Comparison of ENCODE assay signal across 1 cellular context in genomic region chr6:136249811-136250685, GRCh38.
TF ChIP-seq lines count a peak whose summit lies in the region.

Gene MTFR2, minus strand, starts transcription at chr6:136250311. Its CDS starts 1,212 bp downstream, at chr6:136249099.

TF ChIP-seq in HepG2, 621 proteins besides CTCF, POLR2A, EP300 and RAD21 (continued from another document and continues in another):
- TF ChIP-seq ZSCAN5A (CRISPR knock-in tag; IDR thresholded peaks at IDR 0.05; ENCODE audit: borderline replicate concordance) (peak; percentile 70; the same call in 1 of the 2 replicates), ZBTB14 (CRISPR knock-in tag; IDR thresholded peaks at IDR 0.05) (peak; percentile 78), FOXP1 (IDR thresholded peaks at IDR 0.05) (no peak), FOXP1 (CRISPR knock-in tag; IDR thresholded peaks at IDR 0.05) (0 out of 2 replicates have a peak, but pooled peaks have one; percentile 28), EEA1 (CRISPR knock-in tag; IDR thresholded peaks at IDR 0.05; ENCODE audit: borderline replicate concordance) (0 out of 2 replicates have a peak, but pooled peaks have one; percentile 65), ZNF343 (CRISPR knock-in tag; IDR thresholded peaks at IDR 0.05) (peak; percentile 46; the same call in 1 of the 2 replicates), CENPT (CRISPR knock-in tag; IDR thresholded peaks at IDR 0.05; ENCODE audit: low read depth) (no peak; the same call in 1 of the 2 replicates), GTF3A (CRISPR knock-in tag; conservative IDR thresholded peaks at IDR 0.05) (no peak), ZNF124 (CRISPR knock-in tag; IDR thresholded peaks at IDR 0.05) (peak; percentile 65; the same call in 1 of the 2 replicates), ZFP36L2 (CRISPR knock-in tag; IDR thresholded peaks at IDR 0.05) (no peak), ZNF441 (CRISPR knock-in tag; IDR thresholded peaks at IDR 0.05; ENCODE audit: borderline replicate concordance) (peak; percentile 83), MIXL1 (CRISPR knock-in tag; IDR thresholded peaks at IDR 0.05) (peak; percentile 69; the same call in 1 of the 2 replicates), ZNF207 (IDR thresholded peaks at IDR 0.05; ENCODE audit: borderline replicate concordance) (no peak), ZNF160 (CRISPR knock-in tag; IDR thresholded peaks at IDR 0.05) (0 out of 2 replicates have a peak, but pooled peaks have one; percentile 13), ZNF737 (CRISPR knock-in tag; IDR thresholded peaks at IDR 0.05; ENCODE audit: borderline replicate concordance) (no peak), ZGPAT (CRISPR knock-in tag; IDR thresholded peaks at IDR 0.05) (peak; percentile 75), DRAP1 (CRISPR knock-in tag; IDR thresholded peaks at IDR 0.05) (peak; percentile 73; the same call in 1 of the 2 replicates), ZNF879 (CRISPR knock-in tag; IDR thresholded peaks at IDR 0.05) (no peak), DR1 (CRISPR knock-in tag; IDR thresholded peaks at IDR 0.05) (no peak), MYPOP (CRISPR knock-in tag; IDR thresholded peaks at IDR 0.05) (peak; percentile 93), HIVEP1 (CRISPR knock-in tag; IDR thresholded peaks at IDR 0.05) (no peak), AHDC1 (CRISPR knock-in tag; IDR thresholded peaks at IDR 0.05; ENCODE audit: borderline replicate concordance) (no peak), ZBTB8A (CRISPR knock-in tag; IDR thresholded peaks at IDR 0.05; ENCODE audit: borderline replicate concordance, low read depth) (no peak), XBP1 (CRISPR knock-in tag; IDR thresholded peaks at IDR 0.05) (no peak), ZNF639 (CRISPR knock-in tag; conservative IDR thresholded peaks at IDR 0.05) (0 out of 2 replicates have a peak, but pooled peaks have one; percentile 22), ZNF275 (CRISPR knock-in tag; IDR thresholded peaks at IDR 0.05; ENCODE audit: borderline replicate concordance) (no peak), ZNF281 (CRISPR knock-in tag; IDR thresholded peaks at IDR 0.05; ENCODE audit: borderline replicate concordance) (peak; percentile 16; the same call in 1 of the 2 replicates), ZNF136 (CRISPR knock-in tag; IDR thresholded peaks at IDR 0.05; ENCODE audit: low read depth) (no peak), TMF1 (CRISPR knock-in tag; IDR thresholded peaks at IDR 0.05; ENCODE audit: low read depth) (peak; percentile 80; the same call in 1 of the 2 replicates), ZNF24 (IDR thresholded peaks at IDR 0.05) (peak; percentile 49; the same call in 1 of the 2 replicates), TCF12 (IDR thresholded peaks at IDR 0.05) (no peak), TCF12 (CRISPR knock-in tag; IDR thresholded peaks at IDR 0.05) (no peak), PHF20 (CRISPR knock-in tag; IDR thresholded peaks at IDR 0.05) (peak; percentile 97), RAD51 (IDR thresholded peaks at IDR 0.05; ENCODE audit: borderline replicate concordance) (no peak), AGO1 (IDR thresholded peaks at IDR 0.05; ENCODE audit: low read depth, low read length, poor library complexity, severe bottlenecking) (peak; percentile 86), HNRNPH1 (optimal IDR thresholded peaks at IDR 0.05; ENCODE audit: low read depth, low read length) (no peak), ATF3 (CRISPR knock-in tag; IDR thresholded peaks at IDR 0.05) (peak; percentile 13; the same call in 1 of the 2 replicates), SRF (IDR thresholded peaks at IDR 0.05; ENCODE audit: low read depth, low read length) (peak; percentile 80), DMAP1 (CRISPR knock-in tag; IDR thresholded peaks at IDR 0.05) (peak; percentile 62), ZNF761 (CRISPR knock-in tag; conservative IDR thresholded peaks at IDR 0.05) (peak; percentile 69), ZBTB39 (CRISPR knock-in tag; IDR thresholded peaks at IDR 0.05) (no peak), ZSCAN9 (CRISPR knock-in tag; IDR thresholded peaks at IDR 0.05; ENCODE audit: borderline replicate concordance) (0 out of 2 replicates have a peak, but pooled peaks have one; percentile 50), ZNF235 (CRISPR knock-in tag; IDR thresholded peaks at IDR 0.05; ENCODE audit: borderline replicate concordance) (no peak), ZNF629 (CRISPR knock-in tag; conservative IDR thresholded peaks at IDR 0.05) (no peak), ZNF672 (CRISPR knock-in tag; IDR thresholded peaks at IDR 0.05) (no peak)
